In the genomic region with DNA sequence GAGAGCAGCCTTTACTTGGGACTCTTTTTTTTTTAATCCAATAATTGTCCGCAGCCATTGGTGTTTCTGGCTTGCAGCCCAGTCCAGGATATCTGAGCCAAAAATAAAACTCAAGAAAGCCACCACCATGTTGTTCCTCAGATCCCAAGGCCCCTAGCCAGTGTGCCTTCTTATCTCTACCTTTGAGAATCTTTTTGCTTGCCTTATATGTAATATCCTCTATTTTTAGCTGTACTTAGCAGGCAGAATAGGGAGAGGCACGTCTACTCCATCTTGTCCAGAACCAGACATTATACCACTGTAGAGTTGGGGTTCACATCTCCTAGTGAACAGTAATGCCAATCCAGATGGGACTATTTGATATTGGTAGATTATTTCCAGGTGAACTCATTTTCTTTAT, we compare ENCODE assay signal across 8 cellular contexts.
DNase-seq lines count a peak whose midpoint lies in the region; ATAC-seq, FAIRE-seq and TF ChIP-seq lines count a peak whose summit lies in the region.
"Not testable (repeated sequence)": the region's sequence is repeated elsewhere in the genome, so short reads cannot be mapped to it uniquely, and the experiment has no call there.

No MANE protein-coding gene starts in this region.

- H2AFZ ChIP-seq in K562 (ENCODE audit: low read depth, low read length) = not testable (repeated sequence)

- TF ChIP-seq POLR2A in A549 (IDR thresholded peaks at IDR 0.05; ENCODE audit: low read length); K562 (conservative IDR thresholded peaks at IDR 0.05): not testable (repeated sequence)

- BruUV-seq in K562 (replicated peaks; lab: Mats Ljungman, UMichigan) = not testable (repeated sequence)

- H3K4me3 ChIP-seq in A549; CD4-positive, CD25-positive, alpha-beta regulatory T cell (ENCODE audit: low read depth, low read length); K562; heart right ventricle: not testable (repeated sequence)

- CTCF ChIA-PET in A549 (lab: Yijun Ruan, JAX); K562 (lab: Yijun Ruan, JAX; ENCODE audit: low intra/inter-chr PET ratio): not testable (repeated sequence)

- POLR2A ChIA-PET in A549 (lab: Yijun Ruan, JAX); K562 (lab: Yijun Ruan, JAX): not testable (repeated sequence)

- H3K4me2 ChIP-seq in A549; K562 (ENCODE audit: insufficient read depth, low read length): not testable (repeated sequence)

- H3K4me3 Mint-ChIP-seq in CD4-positive, CD25-positive, alpha-beta regulatory T cell = not testable (repeated sequence)

- H3K36me3 Mint-ChIP-seq in CD4-positive, CD25-positive, alpha-beta regulatory T cell = peaks cover 47% of the 10 kb centered on the region

- WGBS in A549 (ENCODE audit: missing lambda C conversion rate) = 86% methylated on average over 2 of the region's 2 CpGs
- WGBS in K562 (ENCODE audit: insufficient coverage, low coverage, missing lambda C conversion rate) = 40% methylated on average over 2 of the region's 2 CpGs
- WGBS in heart right ventricle, 2 donors = 33 to 39% methylated on average over 2 of the region's 2 CpGs

- H3K4me1 Mint-ChIP-seq in CD4-positive, CD25-positive, alpha-beta regulatory T cell = peaks cover 0 to 10% (median 5%) of the 10 kb centered on the region in 4 donors

- in situ Hi-C loops in K562 (cut with MboI) = not testable (repeated sequence)

- TF ChIP-seq CTCF in A549 (IDR thresholded peaks at IDR 0.05); K562 (IDR thresholded peaks at IDR 0.05 in 2 of 3, conservative IDR thresholded peaks at IDR 0.05 in 1 of 3; ENCODE audit: insufficient read depth in 2 of 3, low read depth in 1 of 3, low read length in 3 of 3); heart right ventricle (IDR thresholded peaks at IDR 0.05): not testable (repeated sequence)

- not testable (repeated sequence) for H3K9me3 ChIP-seq in A549; CD4-positive, CD25-positive, alpha-beta regulatory T cell (ENCODE audit: control insufficient read depth in 2 of 2, low read length in 2 of 2); K562 (replicated peaks; ENCODE audit: control insufficient read depth, insufficient read depth, low read depth, low read length); heart right ventricle

- H3K36me3 ChIP-seq in CD4-positive, CD25-positive, alpha-beta regulatory T cell (ENCODE audit: control insufficient read depth, insufficient read depth, low read length) = peaks cover 10% of the 10 kb centered on the region
- not testable (repeated sequence) for H3K36me3 ChIP-seq in K562 (ENCODE audit: control insufficient read depth, insufficient read depth, low read length)
- H3K36me3 ChIP-seq in heart right ventricle = peaks cover 0 to 25% (median 0%) of the 10 kb centered on the region in 9 donors

- FAIRE-seq in A549 (lab: Jason Lieb, UNC) (peak; percentile 67), K562 (lab: Jason Lieb, UNC) (peak; percentile 80)

- H4K20me1 ChIP-seq in K562 (replicated peaks; ENCODE audit: control insufficient read depth, insufficient read depth, low read length) = not testable (repeated sequence)

- TF ChIP-seq EP300 in A549 (IDR thresholded peaks at IDR 0.05); K562 (IDR thresholded peaks at IDR 0.05; ENCODE audit: low read length): not testable (repeated sequence)

- H3K9me3 Mint-ChIP-seq in CD4-positive, CD25-positive, alpha-beta regulatory T cell = not testable (repeated sequence)

- not testable (repeated sequence) for H3K9me1 ChIP-seq in K562 (ENCODE audit: control insufficient read depth, insufficient read depth, low read length)

- H3K4me1 ChIP-seq in A549; CD4-positive, CD25-positive, alpha-beta regulatory T cell (ENCODE audit: control insufficient read depth, insufficient read depth, low read length, poor library complexity, severe bottlenecking); K562 (replicated peaks in 1 of 2; ENCODE audit: control insufficient read depth in 2 of 2, insufficient read depth in 2 of 2, low read length in 2 of 2); heart right ventricle: not testable (repeated sequence)

- H3K27me3 Mint-ChIP-seq in CD4-positive, CD25-positive, alpha-beta regulatory T cell = not testable (repeated sequence)

- H3K27me3 ChIP-seq in CD4-positive, CD25-positive, alpha-beta regulatory T cell (ENCODE audit: control insufficient read depth, insufficient read depth, low read length); K562 (ENCODE audit: control insufficient read depth in 2 of 2, insufficient read depth in 2 of 2, low read length in 2 of 2); heart right ventricle: not testable (repeated sequence)

- TF ChIP-seq RAD21 in A549 (conservative IDR thresholded peaks at IDR 0.05 in 1 of 2, IDR thresholded peaks at IDR 0.05 in 1 of 2); K562 (CRISPR knock-in tag; conservative IDR thresholded peaks at IDR 0.05 in 1 of 2, IDR thresholded peaks at IDR 0.05 in 1 of 2): not testable (repeated sequence)

- H3K9ac ChIP-seq in K562 (ENCODE audit: insufficient read depth in 1 of 2, low read depth in 2 of 2, low read length in 2 of 2) = not testable (repeated sequence)

- H3K27ac Mint-ChIP-seq in CD4-positive, CD25-positive, alpha-beta regulatory T cell = peak overlapping the region in 2 of 3 donors; percentile 35 to 52

- intact Hi-C loops in K562 (cut with micrococcal nuclease); Right ventricle myocardium superior (cut with DNase I); heart right ventricle (cut with DNase I); left ventricle myocardium superior (cut with micrococcal nuclease): not testable (repeated sequence)

- H3K27ac ChIP-seq in A549; CD4-positive, CD25-positive, alpha-beta regulatory T cell (ENCODE audit: insufficient read depth, low read length, poor library complexity, severe bottlenecking); K562 (ENCODE audit: extremely low read depth, low read depth, low read length); heart right ventricle: not testable (repeated sequence)

- not testable (repeated sequence) for H3K79me2 ChIP-seq in K562 (ENCODE audit: control insufficient read depth, insufficient read depth, low read length)

- ATAC-seq in A549; CD4-positive, CD25-positive, alpha-beta regulatory T cell (ENCODE audit: low read depth in 2 of 2); K562: not testable (repeated sequence)
- peak; percentile 58 for ATAC-seq in Right ventricle myocardium superior (ENCODE audit: poor library complexity)
- ATAC-seq in heart right ventricle = peak in 6 of 8 donors; percentile 25 to 81 (median 60)
- peak; percentile 88 for ATAC-seq in left ventricle myocardium superior

- not testable (repeated sequence) for DNase-seq in A549 (ENCODE audit: low read depth in 1 of 2, low spot score in 1 of 2); CD4-positive, CD25-positive, alpha-beta regulatory T cell; K562 (ENCODE audit: extremely low read depth in 1 of 4, low spot score in 3 of 4); Right ventricle myocardium superior; left ventricle myocardium superior
- DNase-seq in DMS 273 (lab: John Stamatoyannopoulos, UW; ENCODE audit: unreplicated experiment) (peak; percentile 14), NCI-H82 (lab: John Stamatoyannopoulos, UW) (peak; percentile 9), heart right ventricle (peak in 1 of 2 donors; percentile 15)
